Comparison of ENCODE assay signal across 8 cellular contexts in the genomic region with DNA sequence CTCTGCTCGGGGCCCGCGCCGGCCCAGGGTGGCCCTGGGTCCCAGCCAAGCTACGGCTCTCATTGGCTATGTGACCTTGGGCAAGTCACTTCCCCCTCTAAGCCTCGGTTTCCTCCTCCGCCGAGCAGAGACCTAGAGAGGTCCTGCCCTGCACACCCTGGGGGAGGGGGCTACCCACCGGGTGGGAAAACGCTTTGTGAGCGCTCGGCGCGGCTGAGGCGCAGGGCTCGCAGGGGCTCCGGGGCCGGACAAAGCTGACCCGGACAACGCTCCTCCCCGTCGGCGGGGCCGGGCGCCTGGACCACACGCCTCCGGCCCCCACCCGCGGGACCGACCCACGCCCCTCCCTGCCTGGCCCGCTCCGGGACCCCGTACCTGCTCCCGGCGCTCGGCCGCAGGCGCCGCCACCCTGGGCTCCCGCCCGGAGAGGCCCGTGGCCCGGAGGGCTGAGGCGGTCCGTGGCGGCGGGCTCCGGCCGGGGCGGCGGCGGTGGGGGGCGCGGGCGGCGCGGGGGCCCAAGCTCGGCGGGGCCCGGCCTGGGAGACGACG.
A peak's percentile ranks its signal among the peaks of the same experiment; 100 is the strongest.
DNase-seq lines count a peak whose midpoint lies in the region; ATAC-seq and TF ChIP-seq lines count a peak whose summit lies in the region.

No MANE protein-coding gene starts in this region.

- intact Hi-C loops in upper lobe of right lung (cut with DNase I): no loop called here

- DNase-seq in NT2/D1 (ENCODE audit: low read depth, low spot score): no peak
- peak; percentile 35 for DNase-seq in activated T-cell treated with anti-CD3 and anti-CD28 coated beads, Interleukin-2, amount 50 U/mL, for 4 hours
- DNase-seq in fibroblast of the aortic adventitia (ENCODE audit: low read depth): no peak
- DNase-seq in upper lobe of right lung: peak; percentile 80
- no peak for DNase-seq in hippocampal formation (lab: John Stamatoyannopoulos, UW)

- H3K9me3 Mint-ChIP-seq in activated T-cell treated with anti-CD3 and anti-CD28 coated beads, Interleukin-2, amount 50 U/mL, for 4 hours: no peaks in the 10 kb centered on the region

- H3K27ac ChIP-seq in neutrophil (peak overlapping the region; percentile 75), upper lobe of right lung (peak overlapping the region; percentile 88)

- TF ChIP-seq CTCF in fibroblast of the aortic adventitia (IDR thresholded peaks at IDR 0.05; ENCODE audit: insufficient read depth, low read length): no peak
- TF ChIP-seq CTCF in neutrophil (IDR thresholded peaks at IDR 0.05): no peak
- no peak for TF ChIP-seq CTCF in upper lobe of right lung (IDR thresholded peaks at IDR 0.05)

- H3K9me3 ChIP-seq in NT2/D1 (ENCODE audit: insufficient read depth, low read length): no peaks in the 10 kb centered on the region
- no peaks in the 10 kb centered on the region for H3K9me3 ChIP-seq in neutrophil
- no peaks in the 10 kb centered on the region for H3K9me3 ChIP-seq in upper lobe of right lung

- peaks cover 12% of the 10 kb centered on the region for H3K4me1 ChIP-seq in NT2/D1 (ENCODE audit: insufficient read depth, insufficient read length)
- peaks cover 22 to 25% of the 10 kb centered on the region in 2 experiments for H3K4me1 ChIP-seq in neutrophil (ENCODE audit: control insufficient read depth in 1 of 2, insufficient read depth in 1 of 2, low read depth in 1 of 2, low read length in 1 of 2)
- peaks cover 22% of the 10 kb centered on the region for H3K4me1 ChIP-seq in upper lobe of right lung

- peak overlapping the region; percentile 94 for H3K4me3 Mint-ChIP-seq in activated T-cell treated with anti-CD3 and anti-CD28 coated beads, Interleukin-2, amount 50 U/mL, for 4 hours

- peaks cover 62% of the 10 kb centered on the region for H3K4me1 Mint-ChIP-seq in activated T-cell treated with anti-CD3 and anti-CD28 coated beads, Interleukin-2, amount 50 U/mL, for 4 hours (ENCODE audit: low read depth)

- ATAC-seq in GM18520 (IDR thresholded peaks at IDR 0.05; ENCODE audit: unreplicated experiment) (peak; percentile 21), HG02840 (IDR thresholded peaks at IDR 0.05; ENCODE audit: low FRiP score, unreplicated experiment) (peak; percentile 45), upper lobe of right lung (peak; percentile 44)
- ATAC-seq in activated T-cell treated with anti-CD3 and anti-CD28 coated beads, Interleukin-2, amount 50 U/mL, for 4 hours: peak; percentile 42 to 52

- peak overlapping the region; percentile 90 for H3K9ac ChIP-seq in NT2/D1 (ENCODE audit: insufficient read length, low read depth)

- peak overlapping the region; percentile 75 for H3K4me3 ChIP-seq in NT2/D1 (ENCODE audit: insufficient read length, low read depth)
- H3K4me3 ChIP-seq in fibroblast of the aortic adventitia (ENCODE audit: low read depth, low read length): peak overlapping the region; percentile 94
- peak overlapping the region; percentile 82 to 87 for H3K4me3 ChIP-seq in neutrophil (ENCODE audit: low read depth in 1 of 2, low read length in 1 of 2)
- peak overlapping the region; percentile 95 for H3K4me3 ChIP-seq in upper lobe of right lung

- H3K36me3 Mint-ChIP-seq in activated T-cell treated with anti-CD3 and anti-CD28 coated beads, Interleukin-2, amount 50 U/mL, for 4 hours (ENCODE audit: insufficient read depth): no peaks in the 10 kb centered on the region

- H3K27me3 ChIP-seq in NT2/D1 (ENCODE audit: insufficient read depth, insufficient read length) (no peaks in the 10 kb centered on the region), neutrophil (peaks cover 11% of the 10 kb centered on the region), upper lobe of right lung (no peaks in the 10 kb centered on the region)

- peaks cover 5% of the 10 kb centered on the region for H3K36me3 ChIP-seq in NT2/D1 (ENCODE audit: insufficient read depth, insufficient read length, low read length)
- no peaks in the 10 kb centered on the region for H3K36me3 ChIP-seq in neutrophil
- no peaks in the 10 kb centered on the region for H3K36me3 ChIP-seq in upper lobe of right lung

- no peaks in the 10 kb centered on the region for H3K27me3 Mint-ChIP-seq in activated T-cell treated with anti-CD3 and anti-CD28 coated beads, Interleukin-2, amount 50 U/mL, for 4 hours (ENCODE audit: low read depth)

Comparison
In these comparisons a context has a peak if more than half of its experiments do, and no peak if none do; other contexts are left out.
1. DNase-seq: peak in activated T-cell treated with anti-CD3 and anti-CD28 coated beads, Interleukin-2, amount 50 U/mL, for 4 hours (single experiment) and upper lobe of right lung (single experiment); none in NT2/D1 (single experiment), fibroblast of the aortic adventitia (single experiment) and hippocampal formation (0 of 2).
2. Peak in every context shown above with its lines, with median percentiles within 50 percentile points of each other: ATAC-seq and H3K4me3 ChIP-seq.